ENCODE assay signal across 24 cellular contexts in genomic region chr22:44758970-44759365, GRCh38. TPM values are rescaled to one million over a fixed set of nuclear protein-coding genes. Genes with fewer than 3 reads are reported as not detected.
"Had no signal": no experiment of that assay in that cellular context is flagged by ENCODE, and none has a peak within 500 bp of the region (broad histone marks: within the 10 kb centered on the region; RNA-seq: fewer than 3 reads in every experiment).

No MANE protein-coding gene starts in this region.

- H3K4me3 Mint-ChIP-seq: activated CD4-positive, alpha-beta T cell treated with anti-CD3 and anti-CD28 coated beads, Interleukin-2, amount 10 ng/mL, durations not matched to agents 7 days and 5 days; activated CD8-positive, alpha-beta memory T cell treated with anti-CD3 and anti-CD28 coated beads, Interleukin-2, amount 10 ng/mL, durations not matched to agents 7 days and 5 days; activated CD8-positive, alpha-beta T cell treated with anti-CD3 and anti-CD28 coated beads for 36 hours; activated naive CD4-positive, alpha-beta T cell treated with anti-CD3 and anti-CD28 coated beads, Interleukin-2, amount 10 ng/mL, durations not matched to agents 7 days and 5 days; activated naive CD8-positive, alpha-beta T cell treated with anti-CD3 and anti-CD28 coated beads, Interleukin-2, amount 50 U/mL, for 24 hours; dendritic cell treated with granulocyte-macrophage colony-stimulating factor and Interleukin-4, amounts not matched to agents 40 ng/mL and 50 ng/mL, for 4 days; naive B cell; neural progenitor cell; stimulated activated naive CD8-positive, alpha-beta T cell treated with anti-CD3 and anti-CD28 coated beads, Interleukin-15, Interleukin-2, amounts not matched to agents 100 ng/mL and 50 ng/mL, for 24 hours had no signal

- H3K4me3 ChIP-seq: heart right ventricle, lower lobe of right lung, neural progenitor cell, psoas muscle, thyroid gland, uterus had no signal

- H3K4me2 ChIP-seq: neural progenitor cell had no signal

- H3K36me3 ChIP-seq: heart right ventricle, lower lobe of right lung, neural progenitor cell, thyroid gland, uterus had no signal

- H3K9ac ChIP-seq: neural progenitor cell had no signal

- H3K36me3 Mint-ChIP-seq: activated CD8-positive, alpha-beta memory T cell treated with anti-CD3 and anti-CD28 coated beads, Interleukin-2, amount 10 ng/mL, durations not matched to agents 7 days and 5 days; activated naive CD4-positive, alpha-beta T cell treated with anti-CD3 and anti-CD28 coated beads, Interleukin-2, amount 10 ng/mL, durations not matched to agents 7 days and 5 days; neural progenitor cell had no signal

- H3K4me1 ChIP-seq: heart right ventricle, neural progenitor cell, psoas muscle, uterus had no signal

- H2AFZ ChIP-seq: neural progenitor cell had no signal

- H3K4me1 Mint-ChIP-seq: activated CD4-positive, alpha-beta T cell treated with anti-CD3 and anti-CD28 coated beads, Interleukin-2, amount 10 ng/mL, durations not matched to agents 7 days and 5 days; activated CD8-positive, alpha-beta memory T cell treated with anti-CD3 and anti-CD28 coated beads, Interleukin-2, amount 10 ng/mL, durations not matched to agents 7 days and 5 days; activated naive CD4-positive, alpha-beta T cell treated with anti-CD3 and anti-CD28 coated beads, Interleukin-2, amount 10 ng/mL, durations not matched to agents 7 days and 5 days; activated naive CD8-positive, alpha-beta T cell treated with anti-CD3 and anti-CD28 coated beads, Interleukin-2, amount 50 U/mL, for 24 hours; naive B cell; neural progenitor cell had no signal

- H3K27me3 ChIP-seq: thyroid gland had no signal

- DNase-seq: activated CD4-positive, alpha-beta T cell treated with anti-CD3 and anti-CD28 coated beads, Interleukin-2, amount 10 ng/mL, durations not matched to agents 7 days and 5 days; activated CD8-positive, alpha-beta memory T cell treated with anti-CD3 and anti-CD28 coated beads, Interleukin-2, amount 10 ng/mL, durations not matched to agents 7 days and 5 days; activated CD8-positive, alpha-beta T cell treated with anti-CD3 and anti-CD28 coated beads for 36 hours; activated effector memory CD4-positive, alpha-beta T cell treated with anti-CD3 and anti-CD28 coated beads, Interleukin-2, amount 50 U/mL, for 16 hours; activated naive CD4-positive, alpha-beta T cell treated with anti-CD3 and anti-CD28 coated beads, Interleukin-2, amount 10 ng/mL, durations not matched to agents 7 days and 5 days; activated naive CD8-positive, alpha-beta T cell treated with anti-CD3 and anti-CD28 coated beads, Interleukin-2, amount 50 U/mL, for 24 hours; activated T-cell treated with anti-CD3 and anti-CD28 coated beads for 4 hours; effector CD4-positive, alpha-beta T cell; erythroblast; heart right ventricle; lower lobe of right lung; naive B cell; psoas muscle; right cardiac atrium; stimulated activated CD4-positive, alpha-beta T cell treated with anti-CD3 and anti-CD28 coated beads, Interleukin-12 subunit alpha, Interleukin-12 subunit beta, amount 100 ng/mL, for 4 hours; substantia nigra; thyroid gland; uterus had no signal

- H3K27ac Mint-ChIP-seq: activated CD4-positive, alpha-beta T cell treated with anti-CD3 and anti-CD28 coated beads, Interleukin-2, amount 10 ng/mL, durations not matched to agents 7 days and 5 days; activated CD8-positive, alpha-beta memory T cell treated with anti-CD3 and anti-CD28 coated beads, Interleukin-2, amount 10 ng/mL, durations not matched to agents 7 days and 5 days; activated CD8-positive, alpha-beta T cell treated with anti-CD3 and anti-CD28 coated beads for 36 hours; activated naive CD4-positive, alpha-beta T cell treated with anti-CD3 and anti-CD28 coated beads, Interleukin-2, amount 10 ng/mL, durations not matched to agents 7 days and 5 days; activated naive CD8-positive, alpha-beta T cell treated with anti-CD3 and anti-CD28 coated beads, Interleukin-2, amount 50 U/mL, for 24 hours; dendritic cell treated with granulocyte-macrophage colony-stimulating factor and Interleukin-4, amounts not matched to agents 40 ng/mL and 50 ng/mL, for 4 days; naive B cell; stimulated activated naive CD8-positive, alpha-beta T cell treated with anti-CD3 and anti-CD28 coated beads, Interleukin-15, Interleukin-2, amounts not matched to agents 100 ng/mL and 50 ng/mL, for 24 hours had no signal

- FAIRE-seq: endometrium had no signal

- ATAC-seq: activated CD4-positive, CD25-positive, alpha-beta regulatory T cell treated with anti-CD3 and anti-CD28 coated beads, Interleukin-2, amount 50 U/mL, for 24 hours; activated CD8-positive, alpha-beta memory T cell treated with anti-CD3 and anti-CD28 coated beads, Interleukin-2, amount 10 ng/mL, durations not matched to agents 7 days and 5 days; activated CD8-positive, alpha-beta T cell treated with anti-CD3 and anti-CD28 coated beads for 36 hours; activated naive CD8-positive, alpha-beta T cell treated with anti-CD3 and anti-CD28 coated beads, Interleukin-2, amount 50 U/mL, for 24 hours; heart right ventricle; left lobe of liver; lower lobe of right lung had no signal

- H3K9me3 ChIP-seq: heart right ventricle, lower lobe of right lung, psoas muscle, thyroid gland, uterus had no signal

- H3K27ac ChIP-seq: heart right ventricle, lower lobe of right lung, neural progenitor cell, psoas muscle, uterus had no signal

- H3K9me3 Mint-ChIP-seq: dendritic cell treated with granulocyte-macrophage colony-stimulating factor and Interleukin-4, amounts not matched to agents 40 ng/mL and 50 ng/mL, for 4 days had no signal

RNA-seq across cellular contexts. Expression of gene ARHGAP8, which starts 6.6 kb away (rescaled TPM):
- polyA plus RNA-seq: psoas muscle had no signal
